26 cellular contexts compared by ENCODE assay signal in the genomic region with DNA sequence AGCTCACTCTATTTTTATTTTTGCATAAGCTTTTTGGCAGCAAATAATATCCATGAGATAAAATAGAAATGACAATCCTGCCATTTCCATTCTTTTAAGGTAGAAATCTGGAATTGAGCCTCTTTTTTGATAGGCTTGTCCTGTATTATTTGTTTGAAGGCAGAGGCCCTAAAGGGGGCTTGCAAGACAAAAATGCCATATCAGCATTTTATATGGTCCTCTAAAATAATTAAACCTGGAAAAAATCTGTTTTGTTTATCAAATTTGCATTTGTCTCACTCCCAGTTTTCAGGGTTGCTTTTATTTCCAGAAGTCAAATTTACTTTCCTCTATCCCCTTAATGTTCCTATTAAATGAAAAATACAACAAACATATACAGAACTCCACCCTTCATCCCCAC.
DNase-seq lines count a peak whose midpoint lies in the region; ATAC-seq, FAIRE-seq and TF ChIP-seq lines count a peak whose summit lies in the region.
"Had no signal": no experiment of that assay in that cellular context is flagged by ENCODE, and none has a peak within 500 bp of the region (broad histone marks: within the 10 kb centered on the region; RNA-seq: fewer than 3 reads in every experiment).

No MANE protein-coding gene starts in this region.

- TF ChIP-seq EP300 in HepG2 (IDR thresholded peaks at IDR 0.05; ENCODE audit: low read depth in 2 of 2, low read length in 2 of 2) (no peak), HepG2 (CRISPR knock-in tag; IDR thresholded peaks at IDR 0.05; ENCODE audit: borderline replicate concordance) (no peak), H1 (IDR thresholded peaks at IDR 0.05; ENCODE audit: borderline replicate concordance in 1 of 2, low read depth in 2 of 2, low read length in 2 of 2) (no peak)

- H4K5ac ChIP-seq in H1 (ENCODE audit: insufficient read length, low read depth, low read length) = no peak overlapping the region

- H3K23me2 ChIP-seq in H1 (ENCODE audit: low read depth, low read length) = no peaks in the 10 kb centered on the region

- no peaks in the 10 kb centered on the region for H3K79me2 ChIP-seq in HepG2 (ENCODE audit: insufficient read depth, low read length)
- no peaks in the 10 kb centered on the region for H3K79me2 ChIP-seq in H1 (ENCODE audit: control insufficient read depth in 1 of 2, insufficient read depth in 2 of 2, low read length in 2 of 2)

- H2BK15ac ChIP-seq in H1 (ENCODE audit: low read length) = no peak overlapping the region

- H2AFZ ChIP-seq in HepG2 (ENCODE audit: low read length) (no peak overlapping the region), H1 (ENCODE audit: low read length) (no peak overlapping the region)

- no peak overlapping the region for H3K18ac ChIP-seq in H1 (ENCODE audit: extremely low read depth, low read length)

- ATAC-seq in HepG2 (no peak), right lobe of liver (no peak), aorta (ENCODE audit: low FRiP score) (no peak)
- ATAC-seq: GM12878 had no signal

- H2BK5ac ChIP-seq in H1 (ENCODE audit: low read depth, low read length) = no peak overlapping the region

- no peak overlapping the region for H4K91ac ChIP-seq in H1 (replicated peaks; ENCODE audit: insufficient read length, low read length)

- TF ChIP-seq CTCF in HepG2 (CRISPR knock-in tag; IDR thresholded peaks at IDR 0.05) (no peak), right lobe of liver (IDR thresholded peaks at IDR 0.05) (no peak), WERI-Rb-1 (IDR thresholded peaks at IDR 0.05; ENCODE audit: low read depth, low read length) (no peak), H1 (IDR thresholded peaks at IDR 0.05; ENCODE audit: control extremely low read depth in 1 of 3, insufficient read depth in 1 of 3, low read depth in 1 of 3, low read length in 3 of 3) (no peak), colonic mucosa (IDR thresholded peaks at IDR 0.05) (no peak)

- H3K4me3 ChIP-seq in HepG2 (replicated peaks in 1 of 3; ENCODE audit: insufficient read depth in 1 of 3, low read depth in 2 of 3, low read length in 3 of 3) (no peak overlapping the region), right lobe of liver (no peak overlapping the region), WERI-Rb-1 (ENCODE audit: low read depth, low read length) (peak overlapping the region; percentile 37), H1 (ENCODE audit: extremely low read depth in 1 of 4, insufficient read depth in 2 of 4, low read depth in 3 of 4, low read length in 4 of 4) (no peak overlapping the region), colonic mucosa (no peak overlapping the region), aorta (ENCODE audit: low read length in 2 of 2) (no peak overlapping the region)
- H3K4me3 ChIP-seq: BLaER1, GM12878 had no signal

- H3K56ac ChIP-seq in H1 (replicated peaks; ENCODE audit: insufficient read length, low read depth, low read length) = no peak overlapping the region

- H3K4me2 ChIP-seq in HepG2 (ENCODE audit: low read depth, low read length) (no peak overlapping the region), H1 (ENCODE audit: insufficient read depth in 1 of 2, low read depth in 2 of 2, low read length in 2 of 2) (no peak overlapping the region)
- H3K4me2 ChIP-seq: BLaER1 had no signal

- no TSS peak for BruUV-seq in HepG2 (replicated peaks; lab: Mats Ljungman, UMichigan)

- CTCF ChIA-PET in HepG2 (lab: Yijun Ruan, JAX; ENCODE audit: low intra/inter-chr PET ratio, low total read pairs) (no interaction called here), H1 (lab: Charles Lee; ENCODE audit: partially characterized antibody) (interaction anchor here (1.0 kb wide), 1 partner anchor 270 kb away, joined by 3 read pairs; no protein-coding TSS in a partner anchor)

- H3K4me1 ChIP-seq in HepG2 (ENCODE audit: insufficient read depth, low read length) (no peaks in the 10 kb centered on the region), right lobe of liver (no peaks in the 10 kb centered on the region), H1 (replicated peaks in 1 of 4; ENCODE audit: control insufficient read depth in 3 of 4, insufficient read depth in 4 of 4, low read length in 3 of 4) (no peaks in the 10 kb centered on the region; a peak in 1 of 7 replicates), colonic mucosa (no peaks in the 10 kb centered on the region), aorta (ENCODE audit: control insufficient read depth in 1 of 2, insufficient read depth in 2 of 2, low read length in 2 of 2) (no peaks in the 10 kb centered on the region)
- H3K4me1 ChIP-seq: BE2C had no signal

- H3K27me3 ChIP-seq in HepG2 (ENCODE audit: control insufficient read depth in 1 of 2, insufficient read depth in 2 of 2, low read length in 2 of 2) = no peaks in the 10 kb centered on the region
- no peaks in the 10 kb centered on the region for H3K27me3 ChIP-seq in right lobe of liver
- no peaks in the 10 kb centered on the region for H3K27me3 ChIP-seq in WERI-Rb-1 (ENCODE audit: insufficient read depth, low read depth, severe bottlenecking)
- no peaks in the 10 kb centered on the region for H3K27me3 ChIP-seq in H1 (replicated peaks in 1 of 4; ENCODE audit: control insufficient read depth in 3 of 4, extremely low read depth in 1 of 4, insufficient read depth in 3 of 4, low read length in 3 of 4)
- no peaks in the 10 kb centered on the region for H3K27me3 ChIP-seq in colonic mucosa
- H3K27me3 ChIP-seq in aorta (ENCODE audit: control insufficient read depth in 1 of 2, insufficient read depth in 2 of 2, low read length in 1 of 2) = no peaks in the 10 kb centered on the region
- H3K27me3 ChIP-seq: BE2C, BLaER1 had no signal

- H3K27ac ChIP-seq in HepG2 (ENCODE audit: extremely low read length, insufficient read depth, low read length) = no peak overlapping the region
- no peak overlapping the region for H3K27ac ChIP-seq in right lobe of liver
- peak overlapping the region; percentile 72 for H3K27ac ChIP-seq in WERI-Rb-1
- H3K27ac ChIP-seq in H1 (ENCODE audit: low read depth, low read length) = no peak overlapping the region
- no peak overlapping the region for H3K27ac ChIP-seq in colonic mucosa
- H3K27ac ChIP-seq in aorta (ENCODE audit: low read depth in 1 of 2, low read length in 2 of 2) = no peak overlapping the region
- H3K27ac ChIP-seq: 22Rv1, BLaER1 had no signal

- TF ChIP-seq POLR2A in HepG2 (IDR thresholded peaks at IDR 0.05; ENCODE audit: insufficient read depth in 1 of 2, low read depth in 2 of 2, low read length in 2 of 2) (no peak), right lobe of liver (IDR thresholded peaks at IDR 0.05) (no peak), H1 (IDR thresholded peaks at IDR 0.05; ENCODE audit: control extremely low read depth in 1 of 2, low read depth in 2 of 2, low read length in 2 of 2) (no peak)

- DNase-seq in HepG2 (ENCODE audit: low spot score) (no peak), right lobe of liver (no peak), WERI-Rb-1 (no peak), H1 (ENCODE audit: low read depth in 1 of 2, low spot score in 2 of 2) (no peak), colonic mucosa (no peak), SHP77 treated with DMSO at 0.1 percent for 48 hours (lab: John Stamatoyannopoulos, UW) (no peak), aorta (no peak)
- DNase-seq: ACHN; BE2C; C1 segment of cervical spinal cord; CD4-positive, alpha-beta memory T cell; CD4-positive, CD25-positive, alpha-beta regulatory T cell; CD8-positive, alpha-beta memory T cell; COR-L47; DMS 273 treated with DMSO at 0.1 percent for 48 hours; DMS153; DMS53; DMS79; DND-41; EL; GDM1 had no signal

- H2BK20ac ChIP-seq in H1 (ENCODE audit: low read length) = no peak overlapping the region

- intact Hi-C loops in HepG2 (cut with micrococcal nuclease; ENCODE audit: unreplicated experiment) (no loop called here), right lobe of liver (cut with DNase I) (no loop called here), colonic mucosa (cut with DNase I) (no loop called here), aorta (cut with DNase I) (no loop called here)

- TF ChIP-seq RAD21 in HepG2 (CRISPR knock-in tag; IDR thresholded peaks at IDR 0.05) = no peak
- no peak for TF ChIP-seq RAD21 in H1 (IDR thresholded peaks at IDR 0.05 in 1 of 2, conservative IDR thresholded peaks at IDR 0.05 in 1 of 2; ENCODE audit: low read depth in 2 of 2, low read length in 2 of 2)

- POLR2A ChIA-PET in HepG2 (lab: Yijun Ruan, JAX) = no interaction called here
- POLR2A ChIA-PET in H1 (lab: Charles Lee; ENCODE audit: partially characterized antibody) = interaction anchor here (0.7 to 1.4 kb wide), 2 partner anchors 10 to 301 kb away, joined by 3 read pairs; no protein-coding TSS in a partner anchor

- H3K4ac ChIP-seq in H1 (replicated peaks; ENCODE audit: insufficient read length, low read depth, low read length) = no peak overlapping the region

- no peaks in the 10 kb centered on the region for H3K79me1 ChIP-seq in H1 (ENCODE audit: low read depth, low read length)

- H3K9ac ChIP-seq in HepG2 (ENCODE audit: insufficient read depth, low read depth, low read length) (no peak overlapping the region), H1 (replicated peaks in 1 of 4; ENCODE audit: extremely low read depth in 1 of 4, low read depth in 3 of 4, low read length in 3 of 4) (no peak overlapping the region), colonic mucosa (ENCODE audit: low read depth in 2 of 2, low read length in 2 of 2) (no peak overlapping the region)
- H3K9ac ChIP-seq: BLaER1 had no signal

- no peak overlapping the region for H2BK120ac ChIP-seq in H1 (replicated peaks; ENCODE audit: low read depth, low read length)

- in situ Hi-C loops in HepG2 (cut with HindIII; ENCODE audit: extremely low pct_ligation_motif_present, low pct_unique_long_range_greater_than_20kb) = no loop called here

- H4K8ac ChIP-seq in H1 (ENCODE audit: extremely low read depth, insufficient read depth, low read length) = no peak overlapping the region

- H3K36me3 ChIP-seq in HepG2 (replicated peaks in 1 of 2; ENCODE audit: control insufficient read depth in 1 of 2, insufficient read depth in 2 of 2, low read length in 2 of 2) = no peaks in the 10 kb centered on the region
- H3K36me3 ChIP-seq in right lobe of liver = no peaks in the 10 kb centered on the region
- no peaks in the 10 kb centered on the region for H3K36me3 ChIP-seq in WERI-Rb-1
- no peaks in the 10 kb centered on the region for H3K36me3 ChIP-seq in H1 (ENCODE audit: control insufficient read depth in 2 of 4, insufficient read depth in 4 of 4, low read length in 3 of 4)
- no peaks in the 10 kb centered on the region for H3K36me3 ChIP-seq in colonic mucosa
- no peaks in the 10 kb centered on the region for H3K36me3 ChIP-seq in aorta (ENCODE audit: control insufficient read depth in 1 of 2, insufficient read depth in 2 of 2, low read length in 1 of 2)
- H3K36me3 ChIP-seq: BE2C, BLaER1 had no signal

- no peak for FAIRE-seq in HepG2 (lab: Jason Lieb, UNC)
- no peak for FAIRE-seq in H1 (lab: Jason Lieb, UNC)
- FAIRE-seq: GM12878, GM12892, GM18507 had no signal

- H3K9me3 ChIP-seq in HepG2 (ENCODE audit: low read length) (no peaks in the 10 kb centered on the region), right lobe of liver (no peaks in the 10 kb centered on the region), WERI-Rb-1 (ENCODE audit: severe bottlenecking) (no peaks in the 10 kb centered on the region), H1 (ENCODE audit: insufficient read depth in 2 of 2, low read depth in 1 of 2, low read length in 1 of 2) (no peaks in the 10 kb centered on the region), colonic mucosa (no peaks in the 10 kb centered on the region), aorta (ENCODE audit: control insufficient read depth, low read length) (no peaks in the 10 kb centered on the region)
- H3K9me3 ChIP-seq: BE2C, BLaER1 had no signal

- H4K20me1 ChIP-seq in HepG2 (ENCODE audit: insufficient read depth, low read length) = no peaks in the 10 kb centered on the region
- H4K20me1 ChIP-seq in H1 (replicated peaks in 1 of 2; ENCODE audit: control insufficient read depth in 1 of 2, insufficient read depth in 2 of 2, low read length in 2 of 2) = no peaks in the 10 kb centered on the region
- H4K20me1 ChIP-seq: BLaER1 had no signal

- H3K23ac ChIP-seq in H1 (ENCODE audit: insufficient read length) = no peak overlapping the region

- no peak overlapping the region for H2BK12ac ChIP-seq in H1 (ENCODE audit: low read depth, low read length)

- no peak overlapping the region for H3K14ac ChIP-seq in H1 (ENCODE audit: insufficient read length)

- no peak overlapping the region for H2AK5ac ChIP-seq in H1 (ENCODE audit: low read depth, low read length)
